Comparison of ENCODE assay signal across 12 cellular contexts in the genomic region with DNA sequence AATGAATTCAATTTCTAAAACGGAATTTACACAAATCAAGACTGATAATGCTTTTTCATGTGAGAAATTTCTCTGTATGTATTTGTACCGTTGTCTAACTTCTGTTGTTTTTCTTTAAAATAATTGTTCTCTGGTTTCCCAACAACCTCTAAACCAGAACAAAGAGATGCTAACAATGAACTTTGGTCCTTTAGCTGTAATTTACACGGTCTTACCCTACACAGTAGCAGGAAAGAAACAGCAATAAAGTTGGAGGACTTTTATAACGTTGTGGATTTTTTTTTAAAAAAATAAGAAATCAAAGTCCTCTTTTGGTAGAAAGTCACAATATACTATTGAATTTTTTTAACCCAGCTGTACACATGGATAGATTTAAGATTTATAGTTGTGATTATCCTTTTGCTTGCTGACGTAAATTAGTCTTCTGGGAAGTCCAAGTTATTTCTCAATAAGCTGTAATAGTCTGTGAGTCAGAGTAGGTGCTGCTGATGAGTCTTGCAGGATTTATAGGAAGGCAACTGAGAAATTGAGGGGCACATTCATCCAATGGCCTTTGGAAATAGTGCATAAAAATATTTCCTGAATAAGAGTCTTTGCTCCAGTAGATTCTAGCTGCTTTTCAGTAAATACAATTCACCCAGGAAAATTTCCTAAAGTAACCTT.
DNase-seq lines count a peak whose midpoint lies in the region; ATAC-seq and TF ChIP-seq lines count a peak whose summit lies in the region.
"Had no signal": no experiment of that assay in that cellular context is flagged by ENCODE, and none has a peak within 500 bp of the region (broad histone marks: within the 10 kb centered on the region; RNA-seq: fewer than 3 reads in every experiment).

No MANE protein-coding gene starts in this region.

- no peak overlapping the region for H3K27ac Mint-ChIP-seq in natural killer cell
- H3K27ac Mint-ChIP-seq: natural killer cell treated with Interleukin-12 subunit alpha and Interleukin-12 subunit beta and Interleukin-15 and Interleukin-18, amount 100 ng/mL, for 72 hours had no signal

- DNase-seq in BJ (ENCODE audit: low read depth) (peak; percentile 89), NB4 (ENCODE audit: low read depth) (peak; percentile 9), colonic mucosa (no peak), myocyte (ENCODE audit: low read depth) (peak; percentile 33), natural killer cell (no peak), ecto neural progenitor cell (ENCODE audit: low spot score) (no peak)
- no peak for DNase-seq in stimulated activated CD4-positive, alpha-beta T cell treated with anti-CD3 and anti-CD28 coated beads, Interleukin-4, amount 100 ng/mL, for 24 hours

- no peaks in the 10 kb centered on the region for H3K9me3 Mint-ChIP-seq in natural killer cell
- H3K9me3 Mint-ChIP-seq: central memory CD8-positive, alpha-beta T cell; natural killer cell treated with Interleukin-12 subunit alpha and Interleukin-12 subunit beta and Interleukin-15 and Interleukin-18, amount 100 ng/mL, for 72 hours had no signal

- peaks cover 10 to 18% of the 10 kb centered on the region in 2 donors for H3K27me3 Mint-ChIP-seq in natural killer cell (ENCODE audit: low read depth in 2 of 2)

- H3K27me3 ChIP-seq in BJ (ENCODE audit: control insufficient read depth, insufficient read depth, low read length): no peaks in the 10 kb centered on the region; the same call in 1 of the 2 replicates
- H3K27me3 ChIP-seq in colonic mucosa: no peaks in the 10 kb centered on the region

- no peak overlapping the region for H3K4me3 Mint-ChIP-seq in natural killer cell
- H3K4me3 Mint-ChIP-seq: central memory CD8-positive, alpha-beta T cell; natural killer cell treated with Interleukin-12 subunit alpha and Interleukin-12 subunit beta and Interleukin-15 and Interleukin-18, amount 100 ng/mL, for 72 hours had no signal

- H3K4me1 Mint-ChIP-seq in natural killer cell: no peaks in the 10 kb centered on the region
- H3K4me1 Mint-ChIP-seq: central memory CD8-positive, alpha-beta T cell had no signal

- no peak overlapping the region for H3K9ac ChIP-seq in colonic mucosa (ENCODE audit: low read depth in 2 of 2, low read length in 2 of 2)

- CTCF ChIA-PET in BJ (lab: Yijun Ruan, JAX): interaction anchor here (1.2 kb wide), 1 partner anchor 91 kb away, joined by 3 read pairs; no protein-coding TSS in a partner anchor

- H3K36me3 ChIP-seq in BJ (ENCODE audit: control insufficient read depth, insufficient read depth, low read length): no peaks in the 10 kb centered on the region
- no peaks in the 10 kb centered on the region for H3K36me3 ChIP-seq in colonic mucosa

- TF ChIP-seq CTCF in BJ (IDR thresholded peaks at IDR 0.05; ENCODE audit: insufficient read depth, low read depth, low read length) (no peak), NB4 (IDR thresholded peaks at IDR 0.05; ENCODE audit: low read depth, low read length) (no peak), colonic mucosa (IDR thresholded peaks at IDR 0.05) (no peak), natural killer cell (IDR thresholded peaks at IDR 0.05) (no peak)

- peaks cover 6% of the 10 kb centered on the region for H3K4me1 ChIP-seq in colonic mucosa

- no peak for TF ChIP-seq POLR2A in NB4 (IDR thresholded peaks at IDR 0.05; ENCODE audit: extremely low read depth, insufficient read length)

- ATAC-seq in natural killer cell: no peak
- ATAC-seq in HG03025 (IDR thresholded peaks at IDR 0.05; ENCODE audit: low FRiP score, unreplicated experiment): no peak
- ATAC-seq: GM12878; natural killer cell treated with Interleukin-12 subunit alpha and Interleukin-12 subunit beta and Interleukin-15 and Interleukin-18, amount 100 ng/mL, for 72 hours had no signal

- H3K4me3 ChIP-seq in BJ (ENCODE audit: low read depth, low read length): no peak overlapping the region
- H3K4me3 ChIP-seq in NB4 (ENCODE audit: low read depth, low read length): no peak overlapping the region
- no peak overlapping the region for H3K4me3 ChIP-seq in colonic mucosa
- H3K4me3 ChIP-seq: GM12878 had no signal

- no peaks in the 10 kb centered on the region for H3K9me3 ChIP-seq in colonic mucosa

- H3K36me3 Mint-ChIP-seq in natural killer cell: no peaks in the 10 kb centered on the region
- H3K36me3 Mint-ChIP-seq: natural killer cell treated with Interleukin-12 subunit alpha and Interleukin-12 subunit beta and Interleukin-15 and Interleukin-18, amount 100 ng/mL, for 72 hours had no signal

- POLR2A ChIA-PET in BJ (lab: Charles Lee): no interaction called here

- H3K27ac ChIP-seq in colonic mucosa: peak overlapping the region; percentile 34
- H3K27ac ChIP-seq: VCaP had no signal

- intact Hi-C loops in colonic mucosa (cut with DNase I) (no loop called here), natural killer cell (cut with micrococcal nuclease) (no loop called here)

Comparison
In these comparisons a context has a peak if more than half of its experiments do, and no peak if none do; other contexts are left out.
1. DNase-seq: peak in BJ (single experiment), NB4 (single experiment) and myocyte (single experiment); none in colonic mucosa (single experiment), natural killer cell (single experiment), ecto neural progenitor cell (single experiment) and stimulated activated CD4-positive, alpha-beta T cell treated with anti-CD3 and anti-CD28 coated beads, Interleukin-4, amount 100 ng/mL, for 24 hours (single experiment).